ENCODE assay signal across 20 cellular contexts in genomic region chr2:34961822-34962221, GRCh38.
DNase-seq lines count a peak whose midpoint lies in the region; ATAC-seq, FAIRE-seq and TF ChIP-seq lines count a peak whose summit lies in the region.
"Had no signal": no experiment of that assay in that cellular context is flagged by ENCODE, and none has a peak within 500 bp of the region (broad histone marks: within the 10 kb centered on the region; RNA-seq: fewer than 3 reads in every experiment).

No MANE protein-coding gene starts in this region.

- no peak overlapping the region for H3K9ac ChIP-seq in HUES48 (ENCODE audit: low read depth, low read length)
- H3K9ac ChIP-seq in H1 (replicated peaks in 1 of 4; ENCODE audit: extremely low read depth in 1 of 4, low read depth in 3 of 4, low read length in 3 of 4): no peak overlapping the region
- no peak overlapping the region for H3K9ac ChIP-seq in neural progenitor cell

- H2BK5ac ChIP-seq in H1 (ENCODE audit: low read depth, low read length): no peak overlapping the region

- H3K27me3 Mint-ChIP-seq in neural progenitor cell (ENCODE audit: insufficient read depth, low read depth): no peaks in the 10 kb centered on the region
- H3K27me3 Mint-ChIP-seq: CD4-positive, alpha-beta memory T cell had no signal

- no peak for TF ChIP-seq RAD21 in H1 (IDR thresholded peaks at IDR 0.05 in 1 of 2, conservative IDR thresholded peaks at IDR 0.05 in 1 of 2; ENCODE audit: low read depth in 2 of 2, low read length in 2 of 2)

- H3K9me3 ChIP-seq in HUES48 (ENCODE audit: control insufficient read depth, insufficient read depth, low read length): no peaks in the 10 kb centered on the region
- H3K9me3 ChIP-seq in H1 (ENCODE audit: insufficient read depth in 2 of 2, low read depth in 1 of 2, low read length in 1 of 2): no peaks in the 10 kb centered on the region
- no peaks in the 10 kb centered on the region for H3K9me3 ChIP-seq in neural progenitor cell (ENCODE audit: low read depth)

- no peak overlapping the region for H3K18ac ChIP-seq in H1 (ENCODE audit: extremely low read depth, low read length)

- POLR2A ChIA-PET in H1 (lab: Charles Lee; ENCODE audit: partially characterized antibody): no interaction called here

- no peak overlapping the region for H4K8ac ChIP-seq in H1 (ENCODE audit: extremely low read depth, insufficient read depth, low read length)

- H3K79me2 ChIP-seq in H1 (ENCODE audit: control insufficient read depth in 1 of 2, insufficient read depth in 2 of 2, low read length in 2 of 2) (no peaks in the 10 kb centered on the region), neural progenitor cell (ENCODE audit: low read depth) (no peaks in the 10 kb centered on the region)

- H3K36me3 Mint-ChIP-seq in neural progenitor cell: no peaks in the 10 kb centered on the region
- H3K36me3 Mint-ChIP-seq: CD4-positive, alpha-beta memory T cell had no signal

- H3K14ac ChIP-seq in H1 (ENCODE audit: insufficient read length): no peak overlapping the region

- no peaks in the 10 kb centered on the region for H4K20me1 ChIP-seq in H1 (replicated peaks in 1 of 2; ENCODE audit: control insufficient read depth in 1 of 2, insufficient read depth in 2 of 2, low read length in 2 of 2)
- H4K20me1 ChIP-seq in neural progenitor cell (ENCODE audit: low read depth): no peaks in the 10 kb centered on the region

- CTCF ChIA-PET in H1 (lab: Charles Lee; ENCODE audit: partially characterized antibody): no interaction called here

- peaks cover 14% of the 10 kb centered on the region for H3K4me1 ChIP-seq in HUES48 (ENCODE audit: control insufficient read depth, insufficient read depth, low read length)
- no peaks in the 10 kb centered on the region for H3K4me1 ChIP-seq in H1 (replicated peaks in 1 of 4; ENCODE audit: control insufficient read depth in 3 of 4, insufficient read depth in 4 of 4, low read length in 3 of 4)
- no peaks in the 10 kb centered on the region for H3K4me1 ChIP-seq in neural progenitor cell

- H3K27ac Mint-ChIP-seq in neural progenitor cell: no peak overlapping the region
- H3K27ac Mint-ChIP-seq: CD4-positive, alpha-beta memory T cell had no signal

- no peaks in the 10 kb centered on the region; the same call in 1 of the 2 replicates for H3K23me2 ChIP-seq in H1 (ENCODE audit: low read depth, low read length)

- H3K4me2 ChIP-seq in H1 (ENCODE audit: insufficient read depth in 1 of 2, low read depth in 2 of 2, low read length in 2 of 2) (no peak overlapping the region), neural progenitor cell (no peak overlapping the region)

- H3K27me3 ChIP-seq in HUES48 (ENCODE audit: control insufficient read depth, insufficient read depth, low read length) (no peaks in the 10 kb centered on the region), H1 (replicated peaks in 1 of 4; ENCODE audit: control insufficient read depth in 3 of 4, extremely low read depth in 1 of 4, insufficient read depth in 3 of 4, low read length in 3 of 4) (no peaks in the 10 kb centered on the region), neural progenitor cell (no peaks in the 10 kb centered on the region)

- H2AK5ac ChIP-seq in H1 (ENCODE audit: low read depth, low read length): no peak overlapping the region

- DNase-seq in H1 (ENCODE audit: low read depth in 1 of 2, low spot score in 2 of 2) (peak in 1 of 2 experiments; percentile 3), iPS DF 19.7 (ENCODE audit: low read depth, low spot score) (peak; percentile 23), neural progenitor cell (ENCODE audit: low spot score) (no peak), HTR-8/SVneo (ENCODE audit: insufficient read length, low spot score) (no peak), NCI-H2029 treated with DMSO at 0.1 percent for 48 hours (lab: John Stamatoyannopoulos, UW) (no peak)
- DNase-seq in activated CD4-positive, alpha-beta T cell treated with anti-CD3 and anti-CD28 coated beads, Interleukin-2, amount 50 U/mL, for 4 hours: no peak
- DNase-seq: C1 segment of cervical spinal cord; Calu3; CD4-positive, alpha-beta memory T cell; COR-L47; DMS153; DND-41; GOT3; H7 had no signal

- H4K91ac ChIP-seq in H1 (replicated peaks; ENCODE audit: insufficient read length, low read length): no peak overlapping the region

- no peak for ATAC-seq in GM18870 (IDR thresholded peaks at IDR 0.05; ENCODE audit: unreplicated experiment)
- ATAC-seq: HCT116 had no signal

- no peak overlapping the region for H3K4ac ChIP-seq in H1 (replicated peaks; ENCODE audit: insufficient read length, low read depth, low read length)

- peak overlapping the region; percentile 12; the same call in 1 of the 2 replicates for H3K4me3 ChIP-seq in HUES48 (ENCODE audit: low read depth, low read length)
- H3K4me3 ChIP-seq in H1 (ENCODE audit: extremely low read depth in 1 of 4, insufficient read depth in 2 of 4, low read depth in 3 of 4, low read length in 4 of 4): no peak overlapping the region
- no peak overlapping the region for H3K4me3 ChIP-seq in neural progenitor cell

- no peaks in the 10 kb centered on the region for H3K36me3 ChIP-seq in HUES48 (ENCODE audit: control insufficient read depth, insufficient read depth, low read length)
- H3K36me3 ChIP-seq in H1 (ENCODE audit: control insufficient read depth in 2 of 4, insufficient read depth in 4 of 4, low read length in 3 of 4): no peaks in the 10 kb centered on the region
- H3K36me3 ChIP-seq in neural progenitor cell: no peaks in the 10 kb centered on the region

- H3K23ac ChIP-seq in H1 (ENCODE audit: insufficient read length): no peak overlapping the region

- H3F3A ChIP-seq in neural progenitor cell (ENCODE audit: low read depth): no peaks in the 10 kb centered on the region

- H2BK20ac ChIP-seq in H1 (ENCODE audit: low read length): no peak overlapping the region

- TF ChIP-seq CTCF in H1 (IDR thresholded peaks at IDR 0.05; ENCODE audit: control extremely low read depth in 1 of 3, insufficient read depth in 1 of 3, low read depth in 1 of 3, low read length in 3 of 3) (no peak), neural progenitor cell (IDR thresholded peaks at IDR 0.05) (no peak)

- peak overlapping the region; percentile 9 for H4K5ac ChIP-seq in H1 (ENCODE audit: insufficient read length, low read depth, low read length)

- no peak for TF ChIP-seq EP300 in H1 (IDR thresholded peaks at IDR 0.05; ENCODE audit: borderline replicate concordance in 1 of 2, low read depth in 2 of 2, low read length in 2 of 2)

- H2AFZ ChIP-seq in H1 (ENCODE audit: low read length) (no peak overlapping the region), neural progenitor cell (replicated peaks) (peak overlapping the region; percentile 74)

- no peaks in the 10 kb centered on the region for H3K79me1 ChIP-seq in H1 (ENCODE audit: low read depth, low read length)

- no peak for TF ChIP-seq POLR2A in H1 (IDR thresholded peaks at IDR 0.05; ENCODE audit: control extremely low read depth in 1 of 2, low read depth in 2 of 2, low read length in 2 of 2)

- H3K27ac ChIP-seq in HUES48 (ENCODE audit: low read depth, low read length): no peak overlapping the region
- H3K27ac ChIP-seq in H1 (ENCODE audit: low read depth, low read length): no peak overlapping the region
- H3K27ac ChIP-seq in neural progenitor cell: no peak overlapping the region

- peak; percentile 92 for FAIRE-seq in H1 (lab: Jason Lieb, UNC)
- FAIRE-seq in HTR-8/SVneo (lab: Jason Lieb, UNC): no peak
- FAIRE-seq: G401.6, GM12892, GM19239 had no signal

- H2BK120ac ChIP-seq in H1 (replicated peaks; ENCODE audit: low read depth, low read length): no peak overlapping the region

- no peaks in the 10 kb centered on the region for H3K4me1 Mint-ChIP-seq in neural progenitor cell
- H3K4me1 Mint-ChIP-seq: CD4-positive, alpha-beta memory T cell had no signal

- no peak overlapping the region for H2BK15ac ChIP-seq in H1 (ENCODE audit: low read length)

- H3K9me3 Mint-ChIP-seq in neural progenitor cell: no peaks in the 10 kb centered on the region

- H2BK12ac ChIP-seq in H1 (ENCODE audit: low read depth, low read length): no peak overlapping the region

- no peak overlapping the region for H3K56ac ChIP-seq in H1 (replicated peaks; ENCODE audit: insufficient read length, low read depth, low read length)

- no peak overlapping the region for H3K4me3 Mint-ChIP-seq in neural progenitor cell
- H3K4me3 Mint-ChIP-seq: CD4-positive, alpha-beta memory T cell had no signal

- WGBS in H1 (ENCODE audit: extremely low coverage in 1 of 2, insufficient coverage in 1 of 2, insufficient read length in 1 of 2, insufficient replicate concordance in 2 of 2, low coverage in 1 of 2, low lambda C conversion rate in 2 of 2, missing lambda C conversion rate in 1 of 2), 2 experiments: 91% methylated on average over 3 of the region's 3 CpGs; no CpG with 5 or more reads in 1 of the 2 experiments

TF ChIP-seq in H1, 55 proteins besides CTCF, POLR2A, EP300 and RAD21:
- TF ChIP-seq CBX5 (IDR thresholded peaks at IDR 0.05; ENCODE audit: low read depth, low read length): no peak
- TF ChIP-seq PHF8 (conservative IDR thresholded peaks at IDR 0.05; ENCODE audit: low read depth, low read length): no peak
- TF ChIP-seq SUZ12 (IDR thresholded peaks at IDR 0.05; ENCODE audit: low read length): no peak
- no peak for TF ChIP-seq EGR1 (IDR thresholded peaks at IDR 0.05; ENCODE audit: borderline replicate concordance, low read depth, low read length)
TF ChIP-seq in H1: peak in this region for 0.
